In genomic region chr1:113975211-113975895, GRCh38 we compare ENCODE assay signal across 11 cellular contexts. TPM values are rescaled to one million over a fixed set of nuclear protein-coding genes. Genes with fewer than 3 reads are reported as not detected.
A peak's percentile ranks its signal among the peaks of the same experiment; 100 is the strongest.
DNase-seq lines count a peak whose midpoint lies in the region; ATAC-seq and FAIRE-seq lines count a peak whose summit lies in the region.
"Had no signal": no experiment of that assay in that cellular context is flagged by ENCODE, and none has a peak within 500 bp of the region (broad histone marks: within the 10 kb centered on the region; RNA-seq: fewer than 3 reads in every experiment).

No MANE protein-coding gene starts in this region.

- H3K27me3 Mint-ChIP-seq in activated naive CD4-positive, alpha-beta T cell treated with anti-CD3 and anti-CD28 coated beads, Interleukin-2, amount 50 U/mL, for 24 hours: no peaks in the 10 kb centered on the region
- H3K27me3 Mint-ChIP-seq in T-helper 17 cell: no peaks in the 10 kb centered on the region

- no peak for FAIRE-seq in HTR-8/SVneo (lab: Jason Lieb, UNC)

- H3K36me3 Mint-ChIP-seq in activated naive CD4-positive, alpha-beta T cell treated with anti-CD3 and anti-CD28 coated beads, Interleukin-2, amount 50 U/mL, for 24 hours: peaks cover 10% of the 10 kb centered on the region
- peaks cover 8% of the 10 kb centered on the region for H3K36me3 Mint-ChIP-seq in T-helper 17 cell (ENCODE audit: low read depth)

- peak overlapping the region; percentile 65 for H3K27ac Mint-ChIP-seq in activated naive CD4-positive, alpha-beta T cell treated with anti-CD3 and anti-CD28 coated beads, Interleukin-2, amount 50 U/mL, for 24 hours
- H3K27ac Mint-ChIP-seq in T-helper 17 cell: peak overlapping the region; percentile 94

- H3K9me3 ChIP-seq in T-helper 17 cell (ENCODE audit: control insufficient read depth, low read length, poor library complexity, severe bottlenecking): no peaks in the 10 kb centered on the region
- H3K9me3 ChIP-seq: BLaER1 had no signal

- no peak for DNase-seq in activated naive CD4-positive, alpha-beta T cell treated with Interleukin-2 at 50 U/mL for 16 hours
- DNase-seq in T-helper 17 cell (no peak), fibroblast of gingiva (ENCODE audit: low read depth) (peak; percentile 64), midbrain (lab: John Stamatoyannopoulos, UW) (no peak), HTR-8/SVneo (ENCODE audit: insufficient read length, low spot score) (no peak), NCI-H1048 (lab: John Stamatoyannopoulos, UW) (no peak)
- DNase-seq: glutamatergic neuron, NCI-H187 treated with DMSO at 0.1 percent for 48 hours had no signal

- H3K9me3 Mint-ChIP-seq in activated naive CD4-positive, alpha-beta T cell treated with anti-CD3 and anti-CD28 coated beads, Interleukin-2, amount 50 U/mL, for 24 hours: no peaks in the 10 kb centered on the region

- H3K4me1 Mint-ChIP-seq in activated naive CD4-positive, alpha-beta T cell treated with anti-CD3 and anti-CD28 coated beads, Interleukin-2, amount 50 U/mL, for 24 hours: peaks cover 43% of the 10 kb centered on the region
- peaks cover 31% of the 10 kb centered on the region for H3K4me1 Mint-ChIP-seq in T-helper 17 cell

- ATAC-seq in T-helper 17 cell (peak; percentile 20), HG02678 (IDR thresholded peaks at IDR 0.05; ENCODE audit: unreplicated experiment) (no peak)

- no peak overlapping the region for H3K4me3 Mint-ChIP-seq in activated naive CD4-positive, alpha-beta T cell treated with anti-CD3 and anti-CD28 coated beads, Interleukin-2, amount 50 U/mL, for 24 hours
- peak overlapping the region; percentile 66 for H3K4me3 Mint-ChIP-seq in T-helper 17 cell

RNA-seq across cellular contexts. Expression of gene OLFML3, which starts 3.9 kb away (rescaled TPM):
- total RNA-seq in T-helper 17 cell: 1 to 10 TPM; 1.0 to 1.2 TPM

RNA-seq across cellular contexts. Expression of gene HIPK1, which starts 46.2 kb away (rescaled TPM):
- total RNA-seq in T-helper 17 cell: 100 to 1,000 TPM; 228 to 253 TPM
